Comparison of ENCODE assay signal across 19 cellular contexts in genomic region chr11:77547047-77547836, GRCh38. TPM values are rescaled to one million over a fixed set of nuclear protein-coding genes. Genes with fewer than 3 reads are reported as not detected.
A peak's percentile ranks its signal among the peaks of the same experiment; 100 is the strongest.
DNase-seq lines count a peak whose midpoint lies in the region; TF ChIP-seq lines count a peak whose summit lies in the region.
"Had no signal": no experiment of that assay in that cellular context is flagged by ENCODE, and none has a peak within 500 bp of the region (broad histone marks: within the 10 kb centered on the region; RNA-seq: fewer than 3 reads in every experiment).

No MANE protein-coding gene starts in this region.

- TF ChIP-seq CTCF in HEK293 (tag by site-specific recombination; IDR thresholded peaks at IDR 0.05), result no peak
- no peak for TF ChIP-seq CTCF in VCaP (conservative IDR thresholded peaks at IDR 0.05)
- TF ChIP-seq CTCF in left ventricle myocardium inferior (IDR thresholded peaks at IDR 0.05; ENCODE audit: borderline replicate concordance), result no peak
- no peak for TF ChIP-seq CTCF in GM10248 (IDR thresholded peaks at IDR 0.05; ENCODE audit: control extremely low read depth, extremely low read depth, low read depth, missing control alignments)

- H4K8ac ChIP-seq in neuronal stem cell (ENCODE audit: low read depth, low read length), result no peak overlapping the region

- no peak overlapping the region for H3K4ac ChIP-seq in neuronal stem cell (ENCODE audit: low read length)

- H3K36me3 ChIP-seq in HEK293 (ENCODE audit: control insufficient read depth in 2 of 2, insufficient read depth in 1 of 2, low read length in 2 of 2) (no peaks in the 10 kb centered on the region), iPS-15b (ENCODE audit: control insufficient read depth, insufficient read depth, low read length) (no peaks in the 10 kb centered on the region), neuronal stem cell (replicated peaks in 1 of 2; ENCODE audit: control insufficient read depth in 2 of 2, insufficient read depth in 2 of 2, low read length in 2 of 2) (no peaks in the 10 kb centered on the region), left ventricle myocardium inferior (no peaks in the 10 kb centered on the region)
- H3K36me3 ChIP-seq: SJCRH30 had no signal

- H3K27me3 ChIP-seq in iPS-15b (ENCODE audit: control insufficient read depth, insufficient read depth, low read length) (no peaks in the 10 kb centered on the region), neuronal stem cell (ENCODE audit: control insufficient read depth in 3 of 3, insufficient read depth in 3 of 3, low read depth in 1 of 3, low read length in 3 of 3) (no peaks in the 10 kb centered on the region), left ventricle myocardium inferior (ENCODE audit: low read depth) (no peaks in the 10 kb centered on the region)
- H3K27me3 ChIP-seq: SJCRH30 had no signal

- no peak overlapping the region for H3K27ac ChIP-seq in HEK293 (ENCODE audit: extremely low read depth, low read depth, low read length)
- H3K27ac ChIP-seq in VCaP, result peak overlapping the region; percentile 48
- no peak overlapping the region for H3K27ac ChIP-seq in neuronal stem cell (replicated peaks; ENCODE audit: low read length)
- H3K27ac ChIP-seq in left ventricle myocardium inferior (replicated peaks), result no peak overlapping the region
- H3K27ac ChIP-seq: PC-9, SJCRH30 had no signal

- H3K4me1 ChIP-seq in HEK293 (ENCODE audit: control insufficient read depth, insufficient read depth, low read length), result no peaks in the 10 kb centered on the region
- peaks cover 11% of the 10 kb centered on the region for H3K4me1 ChIP-seq in iPS-15b (ENCODE audit: control insufficient read depth, insufficient read depth, low read length)
- peaks cover 0 to 5% of the 10 kb centered on the region in 2 donors for H3K4me1 ChIP-seq in neuronal stem cell (ENCODE audit: control insufficient read depth in 2 of 2, insufficient read depth in 1 of 2, low read depth in 1 of 2, low read length in 2 of 2)
- H3K4me1 ChIP-seq in left ventricle myocardium inferior, result peaks cover 7% of the 10 kb centered on the region
- H3K4me1 ChIP-seq: SJCRH30 had no signal

- H3K9me3 ChIP-seq in HEK293 (ENCODE audit: control insufficient read depth, insufficient read depth, low read depth, low read length) (no peaks in the 10 kb centered on the region), iPS-15b (ENCODE audit: control insufficient read depth, insufficient read depth, low read length) (no peaks in the 10 kb centered on the region), neuronal stem cell (replicated peaks in 1 of 2; ENCODE audit: control insufficient read depth in 2 of 2, insufficient read depth in 1 of 2, low read depth in 1 of 2, low read length in 2 of 2) (no peaks in the 10 kb centered on the region), left ventricle myocardium inferior (replicated peaks) (no peaks in the 10 kb centered on the region)
- H3K9me3 ChIP-seq: SJCRH30 had no signal

- H2BK5ac ChIP-seq in neuronal stem cell (ENCODE audit: low read length), result no peak overlapping the region

- CTCF ChIA-PET in HEK293 (lab: Yijun Ruan, JAX) (interaction anchor here (0.6 to 3.2 kb wide), 22 partner anchors 10 to 1649 kb away, joined by 3 to 40 read pairs (median 4); no protein-coding TSS in a partner anchor), GM10248 (lab: Yijun Ruan, JAX) (interaction anchor here (0.8 to 3.4 kb wide), 18 partner anchors 10 to 456 kb away, joined by 3 to 41 read pairs (median 6); partner anchors contain the start of gene MYO7A)

- no peak overlapping the region for H2AK5ac ChIP-seq in neuronal stem cell (ENCODE audit: low read depth, low read length)

- no peak overlapping the region for H2BK12ac ChIP-seq in neuronal stem cell (ENCODE audit: low read length)

- H4K91ac ChIP-seq in neuronal stem cell (ENCODE audit: low read depth, low read length, poor library complexity), result no peak overlapping the region

- POLR2A ChIA-PET in HEK293 (lab: Yijun Ruan, JAX), result interaction anchor here (1.5 to 2.0 kb wide), 2 partner anchors 74 to 76 kb away, joined by 4 to 6 read pairs; no protein-coding TSS in a partner anchor
- POLR2A ChIA-PET in GM10248 (lab: Yijun Ruan, JAX), result no interaction called here

- H3K9ac ChIP-seq in iPS-15b (ENCODE audit: low read depth, low read length) (peak overlapping the region; percentile 60), neuronal stem cell (ENCODE audit: low read depth, low read length, poor library complexity) (no peak overlapping the region)

- peak overlapping the region; percentile 84 for H2AFZ ChIP-seq in neuronal stem cell (ENCODE audit: low read length)
- H2AFZ ChIP-seq: PC-9 had no signal

- no peak overlapping the region for H3K4me2 ChIP-seq in neuronal stem cell (ENCODE audit: insufficient read depth, low read length, poor library complexity, severe bottlenecking)
- H3K4me2 ChIP-seq: PC-9 had no signal

- DNase-seq in neuronal stem cell (ENCODE audit: low spot score) (no peak), left ventricle myocardium inferior (no peak), GM10248 (ENCODE audit: extremely low spot score) (no peak), NCI-H2227 treated with DMSO at 0.1 percent for 48 hours (lab: John Stamatoyannopoulos, UW) (no peak)
- no peak for DNase-seq in activated CD4-positive, alpha-beta T cell treated with anti-CD3 and anti-CD28 coated beads for 4 hours
- DNase-seq: CD4-positive, alpha-beta memory T cell; COR-L47; EL; GDM1; KBM-7; MV-4-11; NCI-H2029; NCI-H526 treated with DMSO at 0.1 percent for 48 hours; PC-9; SJCRH30 had no signal

- H3K4me3 ChIP-seq in HEK293 (ENCODE audit: low read depth, low read length) (no peak overlapping the region), iPS-15b (ENCODE audit: low read depth, low read length) (no peak overlapping the region), neuronal stem cell (ENCODE audit: low read length in 2 of 2) (no peak overlapping the region), left ventricle myocardium inferior (no peak overlapping the region)
- H3K4me3 ChIP-seq: PC-9, SJCRH30 had no signal

- no peak overlapping the region for H2BK15ac ChIP-seq in neuronal stem cell (ENCODE audit: low read length)

- no peak overlapping the region for H3K14ac ChIP-seq in neuronal stem cell (ENCODE audit: low read length)

- no peaks in the 10 kb centered on the region for H3K79me1 ChIP-seq in neuronal stem cell (ENCODE audit: low read depth, low read length)

- H3K18ac ChIP-seq in neuronal stem cell (ENCODE audit: low read length), result no peak overlapping the region

- intact Hi-C loops in left ventricle myocardium inferior (cut with micrococcal nuclease), result no loop called here

- H2BK120ac ChIP-seq in neuronal stem cell (ENCODE audit: low read depth, low read length), result no peak overlapping the region

- no CpG with 5 or more reads among the region's 7 CpGs for WGBS in neuronal stem cell (ENCODE audit: extremely low coverage in 2 of 2, insufficient read length in 2 of 2, insufficient replicate concordance in 1 of 2), 2 donors

- no peak overlapping the region for H3K23ac ChIP-seq in neuronal stem cell (ENCODE audit: low read depth, low read length, poor library complexity)

TF ChIP-seq in HEK293, 187 proteins besides CTCF, POLR2A, EP300 and RAD21:
- TF ChIP-seq ZNF366 (tag by site-specific recombination; conservative IDR thresholded peaks at IDR 0.05), result peak; percentile 83
- TF ChIP-seq TCF7L2 (IDR thresholded peaks at IDR 0.05; ENCODE audit: borderline replicate concordance, low read depth, low read length), result no peak
- TF ChIP-seq ZBTB44 (tag by site-specific recombination; IDR thresholded peaks at IDR 0.05), result no peak
- no peak for TF ChIP-seq ZNF610 (tag by site-specific recombination; IDR thresholded peaks at IDR 0.05; ENCODE audit: borderline replicate concordance)
- TF ChIP-seq BCL11B (tag by site-specific recombination; IDR thresholded peaks at IDR 0.05; ENCODE audit: low read depth), result no peak
- TF ChIP-seq ZNF514 (tag by site-specific recombination; IDR thresholded peaks at IDR 0.05), result no peak

RNA-seq across cellular contexts. Expression of gene AQP11, which starts 42.5 kb away (rescaled TPM):
- 0.61 TPM for polyA plus RNA-seq in neuronal stem cell (2013, experiment 1 of 2)
- 0.69 TPM for polyA plus RNA-seq in neuronal stem cell (2013, experiment 2 of 2)
- 0.69 TPM for total RNA-seq in left ventricle myocardium inferior
- total RNA-seq: MCF 10A had no signal
